Comparison of ENCODE assay signal across 1 cellular context in genomic region chr20:34311118-34312023, GRCh38.
A peak's percentile ranks its signal among the peaks of the same experiment; 100 is the strongest.
TF ChIP-seq lines count a peak whose summit lies in the region.

No MANE protein-coding gene starts in this region.

TF ChIP-seq in K562, 482 proteins besides CTCF, POLR2A, EP300 and RAD21:
- TF ChIP-seq ZNF316 (IDR thresholded peaks at IDR 0.05) = 0 out of 2 replicates have a peak, but pooled peaks have one; percentile 15
- peak; percentile 58 for TF ChIP-seq EGR1 (conservative IDR thresholded peaks at IDR 0.05)
- no peak for TF ChIP-seq ZBTB8A (IDR thresholded peaks at IDR 0.05; ENCODE audit: partially characterized antibody)
